In the genomic region with DNA sequence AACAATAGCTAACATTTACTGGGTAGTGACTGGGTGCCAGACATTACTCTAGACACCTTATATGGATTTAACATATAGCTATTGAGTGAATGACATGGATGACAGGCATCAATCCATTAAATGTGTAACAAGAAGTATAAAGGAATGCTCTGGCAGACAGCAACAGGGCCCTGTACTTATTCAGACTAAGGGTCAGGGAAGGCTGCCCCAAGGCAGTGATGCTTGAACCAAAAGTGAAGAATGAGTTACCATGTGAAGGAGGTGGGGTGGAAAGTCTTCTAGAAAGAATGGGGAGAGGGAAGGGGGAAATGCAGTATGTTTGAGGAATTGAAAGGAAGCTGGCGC, we compare ENCODE assay signal across 18 cellular contexts.
"Had no signal": no experiment of that assay in that cellular context is flagged by ENCODE, and none has a peak within 500 bp of the region (broad histone marks: within the 10 kb centered on the region; RNA-seq: fewer than 3 reads in every experiment).

No MANE protein-coding gene starts in this region.

- H3K9me3 ChIP-seq: adrenal gland, ascending aorta, spleen, thyroid gland had no signal

- DNase-seq: activated T-cell treated with anti-CD3 and anti-CD28 coated beads, Interleukin-2, amount 50 U/mL, for 24 hours; caudate nucleus; effector CD8-positive, alpha-beta T cell; foreskin melanocyte; left ventricle myocardium superior; midbrain; retina; substantia nigra; T-helper 9 cell; thyroid gland had no signal

- H3K36me3 ChIP-seq: adrenal gland, ascending aorta, brain microvascular endothelial cell, spleen, thyroid gland had no signal

- H3K27ac Mint-ChIP-seq: activated naive CD8-positive, alpha-beta T cell; activated T-cell treated with anti-CD3 and anti-CD28 coated beads, Interleukin-2, amount 50 U/mL, for 24 hours; activated T-helper 17 cell treated with anti-CD3 and anti-CD28 coated beads, Interleukin-2, amount 50 U/mL, for 72 hours; stimulated activated naive CD8-positive, alpha-beta T cell treated with anti-CD3 and anti-CD28 coated beads, Interleukin-15, Interleukin-2, amounts not matched to agents 100 ng/mL and 50 ng/mL, for 24 hours had no signal

- H3K27ac ChIP-seq: adrenal gland, ascending aorta, brain microvascular endothelial cell, spleen, thyroid gland had no signal

- H3K36me3 Mint-ChIP-seq: activated naive CD8-positive, alpha-beta T cell had no signal

- H3K4me1 ChIP-seq: adrenal gland, ascending aorta, spleen, thyroid gland had no signal

- H3K4me3 Mint-ChIP-seq: activated naive CD8-positive, alpha-beta T cell; activated T-cell treated with anti-CD3 and anti-CD28 coated beads, Interleukin-2, amount 50 U/mL, for 24 hours; activated T-helper 17 cell treated with anti-CD3 and anti-CD28 coated beads, Interleukin-2, amount 50 U/mL, for 72 hours; neural crest cell; stimulated activated naive CD8-positive, alpha-beta T cell treated with anti-CD3 and anti-CD28 coated beads, Interleukin-15, Interleukin-2, amounts not matched to agents 100 ng/mL and 50 ng/mL, for 24 hours had no signal

- H3K4me1 Mint-ChIP-seq: activated T-helper 17 cell treated with anti-CD3 and anti-CD28 coated beads, Interleukin-2, amount 50 U/mL, for 72 hours; neural crest cell had no signal

- H3K4me3 ChIP-seq: adrenal gland, ascending aorta, spleen, thyroid gland had no signal

- H3K9me3 Mint-ChIP-seq: activated T-cell treated with anti-CD3 and anti-CD28 coated beads, Interleukin-2, amount 50 U/mL, for 24 hours; activated T-helper 17 cell treated with anti-CD3 and anti-CD28 coated beads, Interleukin-2, amount 50 U/mL, for 72 hours; stimulated activated naive CD8-positive, alpha-beta T cell treated with anti-CD3 and anti-CD28 coated beads, Interleukin-15, Interleukin-2, amounts not matched to agents 100 ng/mL and 50 ng/mL, for 24 hours had no signal

- ATAC-seq: left ventricle myocardium superior had no signal

- H3K27me3 ChIP-seq: ascending aorta, brain microvascular endothelial cell, thyroid gland had no signal
